Comparison of ENCODE assay signal across 14 cellular contexts in genomic region chr13:56720841-56721240, GRCh38.
A peak's percentile ranks its signal among the peaks of the same experiment; 100 is the strongest.
DNase-seq lines count a peak whose midpoint lies in the region; ATAC-seq and TF ChIP-seq lines count a peak whose summit lies in the region.
"Had no signal": no experiment of that assay in that cellular context is flagged by ENCODE, and none has a peak within 500 bp of the region (broad histone marks: within the 10 kb centered on the region; RNA-seq: fewer than 3 reads in every experiment).

No MANE protein-coding gene starts in this region.

- no peak overlapping the region for H3K4me3 Mint-ChIP-seq in GM23338
- H3K4me3 Mint-ChIP-seq: CD4-positive, CD25-positive, alpha-beta regulatory T cell had no signal

- no peak overlapping the region for H3K27ac Mint-ChIP-seq in GM23338
- H3K27ac Mint-ChIP-seq: CD4-positive, CD25-positive, alpha-beta regulatory T cell had no signal

- H3K9me3 ChIP-seq in RWPE2 (ENCODE audit: severe bottlenecking) (no peaks in the 10 kb centered on the region), mesenchymal stem cell (ENCODE audit: control insufficient read depth, low read length) (peaks cover 5% of the 10 kb centered on the region)
- H3K9me3 ChIP-seq: BLaER1 treated with 17β-estradiol and CSF1 and Interleukin-3, amounts not matched to agents 10 nM and 100 nM; HAP-1 had no signal

- H3K9me3 Mint-ChIP-seq in GM23338, result no peaks in the 10 kb centered on the region

- H3K4ac ChIP-seq in mesenchymal stem cell (ENCODE audit: low read depth in 1 of 2, low read length in 2 of 2), result no peak overlapping the region

- no peak overlapping the region for H3K14ac ChIP-seq in mesenchymal stem cell (ENCODE audit: low read length in 2 of 2)

- H4K91ac ChIP-seq in mesenchymal stem cell (ENCODE audit: low read length), result no peak overlapping the region

- H3F3A ChIP-seq in GM23338 (replicated peaks; ENCODE audit: low read depth), result no peaks in the 10 kb centered on the region

- H3K4me1 ChIP-seq in GM23338 (ENCODE audit: insufficient read depth) (peaks cover 7% of the 10 kb centered on the region; the same call in 1 of the 2 replicates), RWPE2 (ENCODE audit: insufficient read depth, poor library complexity, severe bottlenecking) (peaks cover 9% of the 10 kb centered on the region), mesenchymal stem cell (ENCODE audit: control insufficient read depth, insufficient read depth, low read depth, low read length) (no peaks in the 10 kb centered on the region)
- H3K4me1 ChIP-seq: BLaER1 treated with 17β-estradiol and CSF1 and Interleukin-3, amounts not matched to agents 10 nM and 100 nM; HAP-1 had no signal

- peak overlapping the region; percentile 49 for H2BK120ac ChIP-seq in mesenchymal stem cell (ENCODE audit: low read depth, low read length)

- H3K18ac ChIP-seq in mesenchymal stem cell (ENCODE audit: low read depth in 1 of 2, low read length in 2 of 2), result no peak overlapping the region

- peaks cover 10% of the 10 kb centered on the region; the same call in 2 of the 3 replicates for H3K4me1 Mint-ChIP-seq in GM23338
- H3K4me1 Mint-ChIP-seq: CD4-positive, CD25-positive, alpha-beta regulatory T cell had no signal

- no peaks in the 10 kb centered on the region for H3K27me3 ChIP-seq in GM23338 (ENCODE audit: insufficient read depth)
- no peaks in the 10 kb centered on the region for H3K27me3 ChIP-seq in RWPE2 (ENCODE audit: insufficient read depth, poor library complexity, severe bottlenecking)
- no peaks in the 10 kb centered on the region for H3K27me3 ChIP-seq in mesenchymal stem cell (ENCODE audit: control insufficient read depth in 1 of 2, insufficient read depth in 1 of 2, low read length in 2 of 2)
- H3K27me3 ChIP-seq: BLaER1 treated with 17β-estradiol and CSF1 and Interleukin-3, amounts not matched to agents 10 nM and 100 nM had no signal

- no peak overlapping the region for H3K9ac ChIP-seq in mesenchymal stem cell (ENCODE audit: low read length)
- H3K9ac ChIP-seq: BLaER1 treated with 17β-estradiol and CSF1 and Interleukin-3, amounts not matched to agents 10 nM and 100 nM had no signal

- WGBS in mesenchymal stem cell, result 100% methylated on average over 1 of the region's 1 CpG

- H2BK5ac ChIP-seq in mesenchymal stem cell (ENCODE audit: low read depth, low read length, poor library complexity, severe bottlenecking), result no peak overlapping the region

- H3K4me2 ChIP-seq in GM23338 (no peak overlapping the region), mesenchymal stem cell (ENCODE audit: low read length, poor library complexity, severe bottlenecking) (no peak overlapping the region)
- H3K4me2 ChIP-seq: BLaER1 treated with 17β-estradiol and CSF1 and Interleukin-3, amounts not matched to agents 10 nM and 100 nM had no signal

- peaks cover 58% of the 10 kb centered on the region for H3K79me2 ChIP-seq in GM23338 (replicated peaks; ENCODE audit: insufficient read depth)

- no peak overlapping the region for H3K27ac ChIP-seq in GM23338 (ENCODE audit: low read depth)
- H3K27ac ChIP-seq in RWPE2 (ENCODE audit: poor library complexity, severe bottlenecking), result no peak overlapping the region
- H3K27ac ChIP-seq in mesenchymal stem cell (ENCODE audit: low read length, poor library complexity, severe bottlenecking), result no peak overlapping the region
- H3K27ac ChIP-seq: BLaER1 treated with 17β-estradiol and CSF1 and Interleukin-3, amounts not matched to agents 10 nM and 100 nM had no signal

- no peak overlapping the region for H3K4me3 ChIP-seq in GM23338
- H3K4me3 ChIP-seq in RWPE2 (ENCODE audit: severe bottlenecking), result no peak overlapping the region
- H3K4me3 ChIP-seq in epithelial cell of esophagus (ENCODE audit: low read length), result no peak overlapping the region
- no peak overlapping the region for H3K4me3 ChIP-seq in mesenchymal stem cell (ENCODE audit: insufficient read depth in 1 of 2, low read depth in 1 of 2, low read length in 2 of 2)
- H3K4me3 ChIP-seq: BLaER1 treated with 17β-estradiol and CSF1 and Interleukin-3, amounts not matched to agents 10 nM and 100 nM; HAP-1 had no signal

- no peak for ATAC-seq in GM23338
- ATAC-seq in RWPE2 (ENCODE audit: low read depth), result peak; percentile 76; the same call in 2 of the 3 replicates
- ATAC-seq in GM21786 (IDR thresholded peaks at IDR 0.05; ENCODE audit: unreplicated experiment), result no peak

- no peaks in the 10 kb centered on the region for H3K36me3 Mint-ChIP-seq in GM23338 (ENCODE audit: low read depth)
- H3K36me3 Mint-ChIP-seq: CD4-positive, CD25-positive, alpha-beta regulatory T cell had no signal

- H3K36me3 ChIP-seq in GM23338 (ENCODE audit: insufficient read depth) (no peaks in the 10 kb centered on the region), RWPE2 (ENCODE audit: low read depth) (no peaks in the 10 kb centered on the region), mesenchymal stem cell (ENCODE audit: control insufficient read depth in 1 of 2, insufficient read depth in 2 of 2, low read depth in 1 of 2, low read length in 2 of 2) (no peaks in the 10 kb centered on the region)
- H3K36me3 ChIP-seq: BLaER1 treated with 17β-estradiol and CSF1 and Interleukin-3, amounts not matched to agents 10 nM and 100 nM; HAP-1 had no signal

- H3K9me2 ChIP-seq in GM23338 (ENCODE audit: insufficient read depth), result no peaks in the 10 kb centered on the region

- H3K23ac ChIP-seq in mesenchymal stem cell (ENCODE audit: low read length in 2 of 2), result no peak overlapping the region

- H4K20me1 ChIP-seq in GM23338 (replicated peaks; ENCODE audit: insufficient read depth), result peaks cover 10% of the 10 kb centered on the region; the same call in 1 of the 2 replicates
- H4K20me1 ChIP-seq: BLaER1 treated with 17β-estradiol and CSF1 and Interleukin-3, amounts not matched to agents 10 nM and 100 nM had no signal

- peak; percentile 21 for DNase-seq in GM23338 (ENCODE audit: low spot score)
- no peak for DNase-seq in RWPE2 (ENCODE audit: low spot score)
- DNase-seq in epithelial cell of esophagus (ENCODE audit: low read depth), result peak; percentile 96
- no peak for DNase-seq in mesenchymal stem cell
- no peak for DNase-seq in NCI-H82 treated with DMSO at 0.1 percent for 48 hours (lab: John Stamatoyannopoulos, UW; ENCODE audit: unreplicated experiment)
- DNase-seq in GM19238 (ENCODE audit: insufficient read length, low spot score), result no peak
- DNase-seq: ACHN; Calu3; CD4-positive, CD25-positive, alpha-beta regulatory T cell; DMS 273 treated with DMSO at 0.1 percent for 48 hours; DMS79 had no signal

- H2BK15ac ChIP-seq in mesenchymal stem cell (ENCODE audit: low read depth, poor library complexity, severe bottlenecking), result no peak overlapping the region

- no peak overlapping the region for H2AFZ ChIP-seq in GM23338
- H2AFZ ChIP-seq in mesenchymal stem cell (ENCODE audit: low read depth, low read length), result no peak overlapping the region

- no peaks in the 10 kb centered on the region for H3K27me3 Mint-ChIP-seq in GM23338 (ENCODE audit: insufficient read depth, low read depth, poor library complexity)
- H3K27me3 Mint-ChIP-seq: CD4-positive, CD25-positive, alpha-beta regulatory T cell had no signal

- no peak overlapping the region for H2AK5ac ChIP-seq in mesenchymal stem cell (ENCODE audit: low read length, severe bottlenecking)

- no peak overlapping the region for H2BK12ac ChIP-seq in mesenchymal stem cell (ENCODE audit: low read length in 2 of 2)

- H3K79me1 ChIP-seq in mesenchymal stem cell (replicated peaks; ENCODE audit: low read length, poor library complexity, severe bottlenecking), result no peaks in the 10 kb centered on the region

- H4K8ac ChIP-seq in mesenchymal stem cell (ENCODE audit: low read length), result no peak overlapping the region

- TF ChIP-seq CTCF in GM23338 (conservative IDR thresholded peaks at IDR 0.05; ENCODE audit: low read depth in 2 of 2), result no peak
- TF ChIP-seq CTCF in RWPE2 (IDR thresholded peaks at IDR 0.05; ENCODE audit: poor library complexity, severe bottlenecking), result no peak
- no peak for TF ChIP-seq CTCF in epithelial cell of esophagus (IDR thresholded peaks at IDR 0.05; ENCODE audit: insufficient read depth, low read depth, low read length, missing control alignments)

TF ChIP-seq in GM23338, 12 proteins besides CTCF, POLR2A, EP300 and RAD21 (continues in another document):
- no peak for TF ChIP-seq EZH2 (IDR thresholded peaks at IDR 0.05; ENCODE audit: low read depth, unreplicated experiment)
- no peak for TF ChIP-seq REST (IDR thresholded peaks at IDR 0.05; ENCODE audit: unreplicated experiment)
- no peak for TF ChIP-seq ETS1 (IDR thresholded peaks at IDR 0.05)
- TF ChIP-seq EZH2phosphoT487 (IDR thresholded peaks at IDR 0.05; ENCODE audit: unreplicated experiment), result no peak
- TF ChIP-seq NANOG (IDR thresholded peaks at IDR 0.05; ENCODE audit: borderline replicate concordance), result no peak

Comparison
In these comparisons a context has a peak if more than half of its experiments do, and no peak if none do; other contexts are left out.
1. DNase-seq: peak in GM23338 (single experiment) and epithelial cell of esophagus (single experiment); none in RWPE2 (single experiment), mesenchymal stem cell (single experiment), NCI-H82 treated with DMSO at 0.1 percent for 48 hours (single experiment) and GM19238 (single experiment).